Comparison of ENCODE assay signal across 17 cellular contexts in the genomic region with DNA sequence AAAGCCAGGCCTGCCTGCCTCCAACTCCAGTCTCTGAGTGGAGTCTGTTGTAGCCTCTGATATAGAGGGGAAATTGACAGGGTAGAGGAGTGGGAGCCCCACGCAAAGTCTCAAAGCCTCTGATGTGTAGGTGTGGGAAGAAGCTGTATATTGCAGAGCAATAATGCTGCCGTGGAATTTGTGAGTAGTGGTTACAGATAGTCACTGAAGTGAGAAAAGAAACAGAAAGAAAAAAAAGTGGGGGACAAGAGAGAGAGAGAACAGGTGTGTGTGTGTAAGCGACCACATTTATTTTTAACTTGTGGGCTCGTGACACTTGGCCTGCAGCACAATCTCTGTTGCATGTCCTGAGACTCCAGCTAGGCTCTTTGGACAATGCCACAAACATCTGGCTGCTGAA.
A peak's percentile ranks its signal among the peaks of the same experiment; 100 is the strongest.
DNase-seq lines count a peak whose midpoint lies in the region; ATAC-seq and TF ChIP-seq lines count a peak whose summit lies in the region.
"Had no signal": no experiment of that assay in that cellular context is flagged by ENCODE, and none has a peak within 500 bp of the region (broad histone marks: within the 10 kb centered on the region; RNA-seq: fewer than 3 reads in every experiment).

No MANE protein-coding gene starts in this region.

- DNase-seq in RPMI8226 (peak; percentile 87), superior temporal gyrus (ENCODE audit: extremely low spot score) (no peak), suprapubic skin (ENCODE audit: low spot score in 2 of 2) (no peak)
- no peak for DNase-seq in activated T-cell treated with anti-CD3 and anti-CD28 coated beads, Interleukin-2, amount 50 U/mL, for 72 hours
- no peak for DNase-seq in stimulated activated naive CD8-positive, alpha-beta T cell treated with anti-CD3 and anti-CD28 coated beads, Interleukin-15, amount 100 ng/mL, for 72 hours
- DNase-seq: activated CD8-positive, alpha-beta T cell treated with anti-CD3 and anti-CD28 coated beads for 36 hours; dermis blood vessel endothelial cell; foreskin melanocyte; left colon; NCI-H1436 treated with DMSO at 0.1 percent for 48 hours; T-helper 1 cell had no signal

- no peak overlapping the region for H3K4me3 Mint-ChIP-seq in activated T-cell treated with anti-CD3 and anti-CD28 coated beads, Interleukin-2, amount 50 U/mL, for 72 hours
- no peak overlapping the region for H3K4me3 Mint-ChIP-seq in stimulated activated naive CD8-positive, alpha-beta T cell treated with anti-CD3 and anti-CD28 coated beads, Interleukin-15, amount 100 ng/mL, for 72 hours
- H3K4me3 Mint-ChIP-seq: activated CD8-positive, alpha-beta T cell treated with anti-CD3 and anti-CD28 coated beads for 36 hours; neural progenitor cell; stimulated activated naive CD8-positive, alpha-beta T cell treated with anti-CD3 and anti-CD28 coated beads, Interleukin-15, Interleukin-2, amounts not matched to agents 100 ng/mL and 50 ng/mL, for 24 hours had no signal

- H3K36me3 ChIP-seq in suprapubic skin, result no peaks in the 10 kb centered on the region
- H3K36me3 ChIP-seq: neural progenitor cell had no signal

- peak; percentile 84 for ATAC-seq in GM18861 (IDR thresholded peaks at IDR 0.05; ENCODE audit: unreplicated experiment)
- peak; percentile 88 for ATAC-seq in GM21515 (IDR thresholded peaks at IDR 0.05; ENCODE audit: unreplicated experiment)
- ATAC-seq in HG03045 (IDR thresholded peaks at IDR 0.05; ENCODE audit: unreplicated experiment), result peak; percentile 90
- ATAC-seq in activated T-cell treated with anti-CD3 and anti-CD28 coated beads, Interleukin-2, amount 50 U/mL, for 72 hours (replicated peaks in 1 of 2), result no peak
- no peak for ATAC-seq in stimulated activated naive CD8-positive, alpha-beta T cell treated with anti-CD3 and anti-CD28 coated beads, Interleukin-15, amount 100 ng/mL, for 72 hours
- ATAC-seq: activated CD8-positive, alpha-beta T cell treated with anti-CD3 and anti-CD28 coated beads for 36 hours; left colon had no signal

- TF ChIP-seq EP300 in suprapubic skin (IDR thresholded peaks at IDR 0.05), result no peak

- H3K27ac Mint-ChIP-seq in activated T-cell treated with anti-CD3 and anti-CD28 coated beads, Interleukin-2, amount 50 U/mL, for 72 hours, result no peak overlapping the region
- H3K27ac Mint-ChIP-seq in stimulated activated naive CD8-positive, alpha-beta T cell treated with anti-CD3 and anti-CD28 coated beads, Interleukin-15, amount 100 ng/mL, for 72 hours, result no peak overlapping the region
- H3K27ac Mint-ChIP-seq: activated CD8-positive, alpha-beta T cell treated with anti-CD3 and anti-CD28 coated beads for 36 hours; neural progenitor cell; stimulated activated naive CD8-positive, alpha-beta T cell treated with anti-CD3 and anti-CD28 coated beads, Interleukin-15, Interleukin-2, amounts not matched to agents 100 ng/mL and 50 ng/mL, for 24 hours had no signal

- no peaks in the 10 kb centered on the region for H3K9me3 ChIP-seq in suprapubic skin

- H3K27me3 Mint-ChIP-seq in activated T-cell treated with anti-CD3 and anti-CD28 coated beads, Interleukin-2, amount 50 U/mL, for 72 hours (ENCODE audit: low read depth), result no peaks in the 10 kb centered on the region
- H3K27me3 Mint-ChIP-seq in stimulated activated naive CD8-positive, alpha-beta T cell treated with anti-CD3 and anti-CD28 coated beads, Interleukin-15, amount 100 ng/mL, for 72 hours, result peaks cover 9% of the 10 kb centered on the region
- H3K27me3 Mint-ChIP-seq: activated CD8-positive, alpha-beta T cell treated with anti-CD3 and anti-CD28 coated beads for 36 hours had no signal

- 61% methylated on average over 4 of the region's 4 CpGs for WGBS in suprapubic skin

- no peak for TF ChIP-seq CTCF in suprapubic skin (IDR thresholded peaks at IDR 0.05)

- H3K9me3 Mint-ChIP-seq in activated T-cell treated with anti-CD3 and anti-CD28 coated beads, Interleukin-2, amount 50 U/mL, for 72 hours, result peaks cover 0 to 7% of the 10 kb centered on the region in 2 donors
- peaks cover 7 to 20% of the 10 kb centered on the region in 2 donors for H3K9me3 Mint-ChIP-seq in stimulated activated naive CD8-positive, alpha-beta T cell treated with anti-CD3 and anti-CD28 coated beads, Interleukin-15, amount 100 ng/mL, for 72 hours
- H3K9me3 Mint-ChIP-seq: neural progenitor cell had no signal

- no peaks in the 10 kb centered on the region for H3K4me1 Mint-ChIP-seq in activated T-cell treated with anti-CD3 and anti-CD28 coated beads, Interleukin-2, amount 50 U/mL, for 72 hours (ENCODE audit: low read depth)
- no peaks in the 10 kb centered on the region for H3K4me1 Mint-ChIP-seq in stimulated activated naive CD8-positive, alpha-beta T cell treated with anti-CD3 and anti-CD28 coated beads, Interleukin-15, amount 100 ng/mL, for 72 hours
- H3K4me1 Mint-ChIP-seq: neural progenitor cell had no signal

- TF ChIP-seq POLR2A in suprapubic skin (IDR thresholded peaks at IDR 0.05), result no peak

- no peaks in the 10 kb centered on the region for H3K36me3 Mint-ChIP-seq in activated T-cell treated with anti-CD3 and anti-CD28 coated beads, Interleukin-2, amount 50 U/mL, for 72 hours (ENCODE audit: insufficient read depth in 2 of 2)
- H3K36me3 Mint-ChIP-seq: neural progenitor cell had no signal

- no peak overlapping the region for H3K4me3 ChIP-seq in suprapubic skin
- H3K4me3 ChIP-seq: neural progenitor cell had no signal

- H3K27ac ChIP-seq in suprapubic skin, result no peak overlapping the region
- H3K27ac ChIP-seq: C4-2B, neural progenitor cell had no signal

- no peaks in the 10 kb centered on the region for H3K4me1 ChIP-seq in suprapubic skin
- H3K4me1 ChIP-seq: neural progenitor cell had no signal

- no peaks in the 10 kb centered on the region for H3K27me3 ChIP-seq in suprapubic skin
- H3K27me3 ChIP-seq: neural progenitor cell had no signal

Comparison
In these comparisons a context has a peak if more than half of its experiments do, and no peak if none do; other contexts are left out.
1. ATAC-seq: peak in GM18861 (single experiment), GM21515 (single experiment) and HG03045 (single experiment); none in activated T-cell treated with anti-CD3 and anti-CD28 coated beads, Interleukin-2, amount 50 U/mL, for 72 hours (0 of 2) and stimulated activated naive CD8-positive, alpha-beta T cell treated with anti-CD3 and anti-CD28 coated beads, Interleukin-15, amount 100 ng/mL, for 72 hours (single experiment).